4 cellular contexts compared by ENCODE assay signal in the genomic region with DNA sequence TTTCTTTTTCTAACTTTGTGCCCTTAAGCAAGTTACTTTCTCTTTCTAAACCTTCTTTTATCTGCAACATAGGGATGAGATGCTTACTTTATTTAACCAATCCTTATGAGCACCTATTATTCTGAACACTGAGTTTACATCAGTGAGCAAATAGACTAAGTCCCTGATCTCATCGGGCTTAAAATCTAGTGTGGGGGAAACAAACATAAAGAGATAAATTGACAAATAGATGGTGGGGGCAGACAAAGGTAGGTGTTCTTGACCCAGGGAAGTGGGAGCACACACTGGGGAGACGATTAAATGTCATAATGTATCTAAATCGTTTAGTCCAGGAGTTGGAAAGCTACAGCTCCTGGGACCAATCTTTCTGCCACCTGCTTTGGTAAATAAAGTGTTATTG.
"Had no signal": no experiment of that assay in that cellular context is flagged by ENCODE, and none has a peak within 500 bp of the region (broad histone marks: within the 10 kb centered on the region; RNA-seq: fewer than 3 reads in every experiment).

No MANE protein-coding gene starts in this region.

- H3K9me3 Mint-ChIP-seq: H9 had no signal

- H2AFZ ChIP-seq: GM23338 had no signal

- H3K4me1 Mint-ChIP-seq: IgD-negative memory B cell had no signal

- H3K36me3 Mint-ChIP-seq: IgD-negative memory B cell had no signal

- H3K4me3 Mint-ChIP-seq: GM23338, H9, IgD-negative memory B cell had no signal

- DNase-seq: H9, HCEC 1CT had no signal

- H3K4me3 ChIP-seq: GM23338 had no signal

- H3K27ac Mint-ChIP-seq: GM23338, H9, IgD-negative memory B cell had no signal

- H3K4me2 ChIP-seq: GM23338 had no signal

- H3K27me3 Mint-ChIP-seq: IgD-negative memory B cell had no signal
